ENCODE assay signal across 13 cellular contexts in the genomic region with DNA sequence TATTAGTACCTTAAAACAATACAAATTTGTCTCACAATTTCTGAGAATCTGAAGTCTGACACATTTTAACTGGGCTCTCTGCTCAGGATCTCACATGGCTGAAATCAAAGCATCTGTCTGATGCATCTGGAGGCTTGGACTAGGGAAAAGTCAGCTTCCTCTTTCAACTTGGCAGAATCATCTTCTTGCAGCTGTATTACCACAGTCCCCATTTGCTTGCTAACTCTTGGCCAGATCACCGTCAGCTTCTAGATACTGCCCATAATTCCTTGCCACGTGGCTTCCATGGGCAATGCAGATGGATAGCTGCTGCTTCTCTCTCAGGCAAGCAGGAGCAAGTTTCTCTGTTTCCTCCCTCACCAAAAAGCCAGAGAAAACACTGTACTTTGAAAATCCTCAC.
DNase-seq lines count a peak whose midpoint lies in the region; ATAC-seq and TF ChIP-seq lines count a peak whose summit lies in the region.
"Had no signal": no experiment of that assay in that cellular context is flagged by ENCODE, and none has a peak within 500 bp of the region (broad histone marks: within the 10 kb centered on the region; RNA-seq: fewer than 3 reads in every experiment).

No MANE protein-coding gene starts in this region.

- TF ChIP-seq CTCF in breast epithelium (IDR thresholded peaks at IDR 0.05) = no peak
- no peak for TF ChIP-seq CTCF in MCF 10A (IDR thresholded peaks at IDR 0.05; ENCODE audit: unreplicated experiment)
- no peak for TF ChIP-seq CTCF in heart right ventricle (IDR thresholded peaks at IDR 0.05)
- TF ChIP-seq CTCF in upper lobe of right lung (IDR thresholded peaks at IDR 0.05) = no peak

- CTCF ChIA-PET in MCF 10A (lab: Yijun Ruan, JAX) = no interaction called here

- H3K9me3 Mint-ChIP-seq in MCF 10A (ENCODE audit: unreplicated experiment) = no peaks in the 10 kb centered on the region

- intact Hi-C loops in breast epithelium (cut with DNase I; ENCODE audit: low total_unique reads) (no loop called here), MCF 10A (cut with micrococcal nuclease) (no loop called here), heart right ventricle (cut with DNase I) (no loop called here), upper lobe of right lung (cut with DNase I) (no loop called here), aorta (cut with DNase I) (no loop called here)

- H3K4me1 ChIP-seq in breast epithelium (no peaks in the 10 kb centered on the region), heart right ventricle (peaks cover 0 to 2% (median 0%) of the 10 kb centered on the region in 9 donors), upper lobe of right lung (no peaks in the 10 kb centered on the region), aorta (ENCODE audit: control insufficient read depth in 1 of 2, insufficient read depth in 2 of 2, low read length in 2 of 2) (peaks cover 0 to 2% of the 10 kb centered on the region in 2 donors)

- H3K36me3 ChIP-seq in breast epithelium (no peaks in the 10 kb centered on the region), heart right ventricle (no peaks in the 10 kb centered on the region), upper lobe of right lung (no peaks in the 10 kb centered on the region), aorta (ENCODE audit: control insufficient read depth in 1 of 2, insufficient read depth in 2 of 2, low read length in 1 of 2) (no peaks in the 10 kb centered on the region)

- DNase-seq in breast epithelium (ENCODE audit: low spot score in 2 of 2) (no peak), MCF 10A (ENCODE audit: unreplicated experiment) (no peak), UCSD-AML1 (lab: John Stamatoyannopoulos, UW; ENCODE audit: unreplicated experiment) (peak; percentile 9), heart right ventricle (peak in 1 of 2 donors; percentile 19), upper lobe of right lung (no peak), aorta (no peak)
- DNase-seq in stimulated activated CD4-positive, alpha-beta T cell treated with anti-CD3 and anti-CD28 coated beads, Interleukin-12 subunit alpha, Interleukin-12 subunit beta, amount 100 ng/mL, for 4 hours = no peak
- DNase-seq: EL; NCI-H1436 treated with DMSO at 0.1 percent for 48 hours; NK-92 treated with Interleukin-12 subunit alpha and Interleukin-12 subunit beta, amount 100 ng/mL, for 24 hours; stimulated activated CD4-positive, alpha-beta T cell treated with anti-CD3 and anti-CD28 coated beads, Interleukin-4, amount 100 ng/mL, for 24 hours; T1000 had no signal

- no peak for TF ChIP-seq POLR2A in breast epithelium (IDR thresholded peaks at IDR 0.05)

- 17 to 23% methylated on average over 2 of the region's 2 CpGs for WGBS in heart right ventricle, 2 donors
- WGBS in aorta, 2 donors = 16 to 28% methylated on average over 2 of the region's 2 CpGs

- H3K4me1 Mint-ChIP-seq in MCF 10A (ENCODE audit: insufficient read depth, unreplicated experiment) = peaks cover 5% of the 10 kb centered on the region

- H3K27ac ChIP-seq in breast epithelium = peak overlapping the region; percentile 0 to 13
- peak overlapping the region in 1 of 10 donors; percentile 3 for H3K27ac ChIP-seq in heart right ventricle
- no peak overlapping the region for H3K27ac ChIP-seq in upper lobe of right lung
- H3K27ac ChIP-seq in aorta (ENCODE audit: low read depth in 1 of 2, low read length in 2 of 2) = no peak overlapping the region

- no peaks in the 10 kb centered on the region for H3K36me3 Mint-ChIP-seq in MCF 10A (ENCODE audit: insufficient read depth, unreplicated experiment)

- H3K27me3 ChIP-seq in breast epithelium (no peaks in the 10 kb centered on the region), heart right ventricle (no peaks in the 10 kb centered on the region), upper lobe of right lung (no peaks in the 10 kb centered on the region), aorta (ENCODE audit: control insufficient read depth in 1 of 2, insufficient read depth in 2 of 2, low read length in 1 of 2) (no peaks in the 10 kb centered on the region)

- POLR2A ChIA-PET in MCF 10A (lab: Yijun Ruan, JAX) = no interaction called here

- H3K4me3 Mint-ChIP-seq in MCF 10A (ENCODE audit: unreplicated experiment) = no peak overlapping the region

- H3K27ac Mint-ChIP-seq in MCF 10A (ENCODE audit: low read depth, unreplicated experiment) = no peak overlapping the region

- H3K9me3 ChIP-seq in breast epithelium (no peaks in the 10 kb centered on the region), heart right ventricle (peaks cover 0 to 5% (median 0%) of the 10 kb centered on the region in 11 donors), upper lobe of right lung (no peaks in the 10 kb centered on the region), aorta (ENCODE audit: control insufficient read depth, low read length) (peaks cover 2% of the 10 kb centered on the region)

- no peaks in the 10 kb centered on the region for H3K27me3 Mint-ChIP-seq in MCF 10A (ENCODE audit: insufficient read depth, unreplicated experiment)

- BruUV-seq in MCF 10A (replicated peaks; lab: Mats Ljungman, UMichigan) = no TSS peak

- no peak overlapping the region for H3K4me3 ChIP-seq in breast epithelium
- H3K4me3 ChIP-seq in heart right ventricle = no peak overlapping the region
- no peak overlapping the region for H3K4me3 ChIP-seq in upper lobe of right lung
- H3K4me3 ChIP-seq in aorta (ENCODE audit: low read length in 2 of 2) = no peak overlapping the region

- peak in 7 of 8 donors; percentile 76 to 90 (median 81) for ATAC-seq in heart right ventricle
- ATAC-seq in upper lobe of right lung = peak; percentile 68
- no peak for ATAC-seq in aorta (ENCODE audit: low FRiP score)
- ATAC-seq in HG03135 (IDR thresholded peaks at IDR 0.05; ENCODE audit: unreplicated experiment) = no peak

Comparison
In these comparisons a context has a peak if more than half of its experiments do, and no peak if none do; other contexts are left out.
1. H3K27ac ChIP-seq: peak in breast epithelium (2 of 2); none in upper lobe of right lung (single experiment) and aorta (0 of 2).
2. ATAC-seq: peak in heart right ventricle (7 of 8) and upper lobe of right lung (single experiment); none in aorta (single experiment) and HG03135 (single experiment).